Comparison of ENCODE assay signal across 1 cellular context in genomic region chr2:179543361-179543901, GRCh38.
A peak's percentile ranks its signal among the peaks of the same experiment; 100 is the strongest.
TF ChIP-seq lines count a peak whose summit lies in the region.

No MANE protein-coding gene starts in this region.

TF ChIP-seq in HepG2, 621 proteins besides CTCF, POLR2A, EP300 and RAD21 (continued from another document and continues in another):
- TF ChIP-seq CREB1 (IDR thresholded peaks at IDR 0.05): 0 out of 2 replicates have a peak, but pooled peaks have one; percentile 46
- peak; percentile 83 for TF ChIP-seq CREB1 (CRISPR knock-in tag; IDR thresholded peaks at IDR 0.05)
- peak; percentile 93 for TF ChIP-seq PPARG (CRISPR knock-in tag; conservative IDR thresholded peaks at IDR 0.05)
- peak; percentile 86 for TF ChIP-seq SIX1 (CRISPR knock-in tag; IDR thresholded peaks at IDR 0.05; ENCODE audit: borderline replicate concordance)
- TF ChIP-seq FIP1L1 (IDR thresholded peaks at IDR 0.05; ENCODE audit: borderline replicate concordance, insufficient read depth, low read depth, low read length): no peak
- peak; percentile 97; the same call in 1 of the 2 replicates for TF ChIP-seq EHMT2 (IDR thresholded peaks at IDR 0.05; ENCODE audit: borderline replicate concordance, low read depth, low read length)
- 0 out of 2 replicates have a peak, but pooled peaks have one; percentile 4 for TF ChIP-seq ZNF562 (CRISPR knock-in tag; IDR thresholded peaks at IDR 0.05; ENCODE audit: borderline replicate concordance)
- peak; percentile 85; the same call in 1 of the 2 replicates for TF ChIP-seq ZNF580 (CRISPR knock-in tag; IDR thresholded peaks at IDR 0.05; ENCODE audit: borderline replicate concordance, low read depth)
- TF ChIP-seq ZNF691 (CRISPR knock-in tag; IDR thresholded peaks at IDR 0.05; ENCODE audit: borderline replicate concordance, low read depth): peak; percentile 92
- TF ChIP-seq U2AF2 (IDR thresholded peaks at IDR 0.05; ENCODE audit: low read depth, low read length): no peak
- no peak for TF ChIP-seq GABPA (IDR thresholded peaks at IDR 0.05; ENCODE audit: low read depth, low read length)
- TF ChIP-seq GABPA (CRISPR knock-in tag; IDR thresholded peaks at IDR 0.05; ENCODE audit: low read depth): peak; percentile 58; the same call in 1 of the 2 replicates
- 0 out of 2 replicates have a peak, but pooled peaks have one; percentile 22 for TF ChIP-seq SRF (IDR thresholded peaks at IDR 0.05; ENCODE audit: low read depth, low read length)
- peak; percentile 79; the same call in 1 of the 2 replicates for TF ChIP-seq ETV5 (CRISPR knock-in tag; IDR thresholded peaks at IDR 0.05; ENCODE audit: borderline replicate concordance)
- no peak; the same call in none of the 2 replicates for TF ChIP-seq MEF2D (CRISPR knock-in tag; IDR thresholded peaks at IDR 0.05)
- peak; percentile 84 for TF ChIP-seq TBX3 (IDR thresholded peaks at IDR 0.05; ENCODE audit: borderline replicate concordance)
- TF ChIP-seq ZNF335 (CRISPR knock-in tag; IDR thresholded peaks at IDR 0.05): 0 out of 2 replicates have a peak, but pooled peaks have one; percentile 53
- TF ChIP-seq SOX5 (CRISPR knock-in tag; IDR thresholded peaks at IDR 0.05; ENCODE audit: borderline replicate concordance): peak; percentile 100
- peak; percentile 90 for TF ChIP-seq ZNF761 (CRISPR knock-in tag; conservative IDR thresholded peaks at IDR 0.05)
- TF ChIP-seq RARG (CRISPR knock-in tag; IDR thresholded peaks at IDR 0.05; ENCODE audit: low read depth): peak; percentile 94
- peak; percentile 73; the same call in 1 of the 2 replicates for TF ChIP-seq ATF5 (CRISPR knock-in tag; IDR thresholded peaks at IDR 0.05; ENCODE audit: low read depth)
- peak; percentile 95 for TF ChIP-seq CEBPB (IDR thresholded peaks at IDR 0.05; ENCODE audit: borderline replicate concordance, low read depth, low read length)
- no peak for TF ChIP-seq ZNF547 (CRISPR knock-in tag; IDR thresholded peaks at IDR 0.05)
- peak; percentile 82 for TF ChIP-seq MAFF (IDR thresholded peaks at IDR 0.05; ENCODE audit: low read depth, low read length)
- TF ChIP-seq ZNF331 (CRISPR knock-in tag; IDR thresholded peaks at IDR 0.05): peak; percentile 89
- peak; percentile 99 for TF ChIP-seq MBD4 (IDR thresholded peaks at IDR 0.05; ENCODE audit: borderline replicate concordance, low read length)
- peak; percentile 80; the same call in 1 of the 2 replicates for TF ChIP-seq ZNF747 (CRISPR knock-in tag; IDR thresholded peaks at IDR 0.05; ENCODE audit: borderline replicate concordance)
- TF ChIP-seq PAXIP1 (CRISPR knock-in tag; conservative IDR thresholded peaks at IDR 0.05): peak; percentile 97
- TF ChIP-seq ZNF557 (CRISPR knock-in tag; IDR thresholded peaks at IDR 0.05): no peak
- TF ChIP-seq PHF5A (CRISPR knock-in tag; IDR thresholded peaks at IDR 0.05; ENCODE audit: low read depth, unreplicated experiment): peak; percentile 78
- 0 out of 2 replicates have a peak, but pooled peaks have one; percentile 57 for TF ChIP-seq SMARCE1 (IDR thresholded peaks at IDR 0.05; ENCODE audit: borderline replicate concordance)
- TF ChIP-seq ARNT (IDR thresholded peaks at IDR 0.05): no peak
- peak; percentile 92 for TF ChIP-seq RXRB (CRISPR knock-in tag; IDR thresholded peaks at IDR 0.05; ENCODE audit: borderline replicate concordance)
- TF ChIP-seq ZNF740 (CRISPR knock-in tag; IDR thresholded peaks at IDR 0.05): 0 out of 2 replicates have a peak, but pooled peaks have one; percentile 15
- 0 out of 2 replicates have a peak, but pooled peaks have one; percentile 14 for TF ChIP-seq ZBTB40 (IDR thresholded peaks at IDR 0.05)
- TF ChIP-seq ZBTB40 (CRISPR knock-in tag; IDR thresholded peaks at IDR 0.05): no peak; the same call in 1 of the 2 replicates
- no peak for TF ChIP-seq TRIM22 (IDR thresholded peaks at IDR 0.05)
- peak; percentile 87; the same call in 1 of the 2 replicates for TF ChIP-seq ZNF749 (CRISPR knock-in tag; IDR thresholded peaks at IDR 0.05; ENCODE audit: borderline replicate concordance)
- TF ChIP-seq ZNF781 (CRISPR knock-in tag; IDR thresholded peaks at IDR 0.05; ENCODE audit: borderline replicate concordance, not compliant biosample characterization): no peak
- no peak for TF ChIP-seq ZEB1 (IDR thresholded peaks at IDR 0.05; ENCODE audit: insufficient replicate concordance, low read depth)
- no peak for TF ChIP-seq ZNF891 (CRISPR knock-in tag; IDR thresholded peaks at IDR 0.05)
- TF ChIP-seq BRCA1 (CRISPR knock-in tag; IDR thresholded peaks at IDR 0.05): no peak
- TF ChIP-seq SPEN (CRISPR knock-in tag; IDR thresholded peaks at IDR 0.05; ENCODE audit: low read depth): peak; percentile 46; the same call in 1 of the 2 replicates
- peak; percentile 35; the same call in 1 of the 2 replicates for TF ChIP-seq FOSL1 (CRISPR knock-in tag; IDR thresholded peaks at IDR 0.05; ENCODE audit: borderline replicate concordance)
- 0 out of 2 replicates have a peak, but pooled peaks have one; percentile 17 for TF ChIP-seq ZNF589 (CRISPR knock-in tag; conservative IDR thresholded peaks at IDR 0.05)
- no peak for TF ChIP-seq ZNF274 (CRISPR knock-in tag; IDR thresholded peaks at IDR 0.05)
- peak; percentile 82 for TF ChIP-seq TFAP4 (IDR thresholded peaks at IDR 0.05; ENCODE audit: borderline replicate concordance, low read depth)
- TF ChIP-seq REPIN1 (CRISPR knock-in tag; IDR thresholded peaks at IDR 0.05; ENCODE audit: borderline replicate concordance, low read depth): peak; percentile 90
- TF ChIP-seq KAT8 (CRISPR knock-in tag; IDR thresholded peaks at IDR 0.05): peak; percentile 83
